Comparison of ENCODE assay signal across 22 cellular contexts in genomic region chr2:61359058-61359457, GRCh38.
A peak's percentile ranks its signal among the peaks of the same experiment; 100 is the strongest.
DNase-seq lines count a peak whose midpoint lies in the region; ATAC-seq, FAIRE-seq and TF ChIP-seq lines count a peak whose summit lies in the region.
"Had no signal": no experiment of that assay in that cellular context is flagged by ENCODE, and none has a peak within 500 bp of the region (broad histone marks: within the 10 kb centered on the region; RNA-seq: fewer than 3 reads in every experiment).

No MANE protein-coding gene starts in this region.

- H3K27me3 ChIP-seq in heart left ventricle: no peaks in the 10 kb centered on the region
- no peaks in the 10 kb centered on the region for H3K27me3 ChIP-seq in right cardiac atrium (ENCODE audit: control insufficient read depth, insufficient read depth)
- no peaks in the 10 kb centered on the region for H3K27me3 ChIP-seq in skeletal muscle tissue (ENCODE audit: control insufficient read depth in 3 of 3, insufficient read depth in 3 of 3, low read length in 3 of 3)
- H3K27me3 ChIP-seq in PC-9 (ENCODE audit: insufficient read depth, low read depth): no peaks in the 10 kb centered on the region
- H3K27me3 ChIP-seq: BE2C had no signal

- peak overlapping the region; percentile 49 for H3K27ac Mint-ChIP-seq in chondrocyte (ENCODE audit: unreplicated experiment)

- H3K4me1 ChIP-seq in heart left ventricle (peaks cover 0 to 42% (median 17%) of the 10 kb centered on the region in 12 donors), right cardiac atrium (ENCODE audit: control insufficient read depth, insufficient read depth, low read length) (peaks cover 2% of the 10 kb centered on the region), skeletal muscle tissue (ENCODE audit: control insufficient read depth in 3 of 3, insufficient read depth in 3 of 3, low read length in 3 of 3) (peaks cover 4 to 10% (median 5%) of the 10 kb centered on the region in 3 donors), PC-9 (replicated peaks; ENCODE audit: insufficient read depth) (no peaks in the 10 kb centered on the region)
- H3K4me1 ChIP-seq: BE2C, HAP-1 had no signal

- H3K79me2 ChIP-seq in PC-9 (ENCODE audit: low read depth): peaks cover 57% of the 10 kb centered on the region

- CTCF ChIA-PET in PC-9 (lab: Charles Lee): no interaction called here

- peak; percentile 17 for FAIRE-seq in islet of Langerhans (lab: Jason Lieb, UNC)
- FAIRE-seq in H54 (lab: Jason Lieb, UNC): no peak
- FAIRE-seq: GM12878, H1 had no signal

- no peaks in the 10 kb centered on the region for H3K9me2 ChIP-seq in PC-9 (ENCODE audit: insufficient read depth)

- H3K27me3 Mint-ChIP-seq in chondrocyte (ENCODE audit: low read depth): no peaks in the 10 kb centered on the region
- no peaks in the 10 kb centered on the region for H3K27me3 Mint-ChIP-seq in activated T-cell treated with anti-CD3 and anti-CD28 coated beads, Interleukin-2, amount 50 U/mL, for 4 hours (ENCODE audit: low read depth)
- H3K27me3 Mint-ChIP-seq: CD4-positive, CD25-positive, alpha-beta regulatory T cell; CD8-positive, alpha-beta memory T cell had no signal

- no TSS peak for BruUV-seq in PC-9 (replicated peaks; lab: Mats Ljungman, UMichigan)

- H3F3A ChIP-seq in PC-9 (ENCODE audit: insufficient read depth, low read depth): peaks cover 15% of the 10 kb centered on the region; the same call in 1 of the 2 replicates

- TF ChIP-seq POLR2A in heart left ventricle (IDR thresholded peaks at IDR 0.05) (no peak), H54 (IDR thresholded peaks at IDR 0.05; ENCODE audit: low read depth, low read length) (no peak)

- H3K36me3 ChIP-seq in heart left ventricle: peaks cover 0 to 26% (median 10%) of the 10 kb centered on the region in 9 donors
- peaks cover 0 to 13% (median 7%) of the 10 kb centered on the region in 3 donors for H3K36me3 ChIP-seq in skeletal muscle tissue (ENCODE audit: control insufficient read depth in 3 of 3, insufficient read depth in 3 of 3, low read length in 3 of 3)
- peaks cover 28% of the 10 kb centered on the region for H3K36me3 ChIP-seq in PC-9 (ENCODE audit: low read depth)
- H3K36me3 ChIP-seq: BE2C had no signal

- peaks cover 19% of the 10 kb centered on the region; the same call in 1 of the 2 replicates for H4K20me1 ChIP-seq in PC-9 (ENCODE audit: insufficient read depth)

- no peak overlapping the region for H2AFZ ChIP-seq in PC-9

- DNase-seq in heart left ventricle (no peak), right cardiac atrium (no peak), chondrocyte (ENCODE audit: low spot score) (no peak), PC-9 (no peak), H54 (ENCODE audit: insufficient read length, low spot score) (no peak)
- DNase-seq in activated T-cell treated with anti-CD3 and anti-CD28 coated beads, Interleukin-2, amount 50 U/mL, for 4 hours: no peak
- DNase-seq: ACHN; BE2C; C1 segment of cervical spinal cord; CD4-positive, CD25-positive, alpha-beta regulatory T cell; CD8-positive, alpha-beta memory T cell; COR-L47; DMS 273 treated with DMSO at 0.1 percent for 48 hours; DMS53; DND-41; EL had no signal

- H3K27ac ChIP-seq in heart left ventricle (peak overlapping the region in 10 of 12 donors; percentile 27 to 73 (median 42)), right cardiac atrium (ENCODE audit: low read length) (no peak overlapping the region), skeletal muscle tissue (ENCODE audit: low read depth, low read length) (peak overlapping the region; percentile 61), PC-9 (no peak overlapping the region)
- H3K27ac ChIP-seq: HL-60 had no signal

- H3K4me1 Mint-ChIP-seq in chondrocyte (ENCODE audit: low read depth): peaks cover 43% of the 10 kb centered on the region
- peaks cover 52% of the 10 kb centered on the region for H3K4me1 Mint-ChIP-seq in activated T-cell treated with anti-CD3 and anti-CD28 coated beads, Interleukin-2, amount 50 U/mL, for 4 hours (ENCODE audit: low read depth)

- POLR2A ChIA-PET in PC-9 (lab: Charles Lee; ENCODE audit: unreplicated experiment): no interaction called here

- no peak overlapping the region for H3K4me3 Mint-ChIP-seq in chondrocyte (ENCODE audit: unreplicated experiment)
- no peak overlapping the region for H3K4me3 Mint-ChIP-seq in activated T-cell treated with anti-CD3 and anti-CD28 coated beads, Interleukin-2, amount 50 U/mL, for 4 hours
- H3K4me3 Mint-ChIP-seq: CD8-positive, alpha-beta memory T cell had no signal

- H3K4me3 ChIP-seq in heart left ventricle: peak overlapping the region in 1 of 12 donors; percentile 2
- no peak overlapping the region for H3K4me3 ChIP-seq in right cardiac atrium (ENCODE audit: low read length)
- H3K4me3 ChIP-seq in skeletal muscle tissue (ENCODE audit: low read length in 3 of 3): peak overlapping the region in 1 of 3 donors; percentile 41
- H3K4me3 ChIP-seq in PC-9: no peak overlapping the region
- H3K4me3 ChIP-seq: GM12878, HAP-1 had no signal

- H3K9me3 Mint-ChIP-seq in chondrocyte (ENCODE audit: low read depth): peaks cover 6% of the 10 kb centered on the region
- peaks cover 6% of the 10 kb centered on the region for H3K9me3 Mint-ChIP-seq in activated T-cell treated with anti-CD3 and anti-CD28 coated beads, Interleukin-2, amount 50 U/mL, for 4 hours

- no peak overlapping the region for H3K4me2 ChIP-seq in PC-9

- intact Hi-C loops in heart left ventricle (cut with DNase I) (loop anchor here in 2 of 10 donors (10.0 kb wide), 1 partner anchor 116 kb away; the partner anchor contains the start of gene USP34 (in 2 of the 2)), right cardiac atrium (cut with DNase I) (no loop called here), PC-9 (cut with micrococcal nuclease; ENCODE audit: unreplicated experiment) (loop anchor here (10.0 kb wide), 1 partner anchor 276 kb away; no protein-coding TSS in a partner anchor)

- ATAC-seq in heart left ventricle: peak in 3 of 4 donors; percentile 47 to 78 (median 67)
- no peak for ATAC-seq in right cardiac atrium
- no peak for ATAC-seq in activated T-cell treated with anti-CD3 and anti-CD28 coated beads, Interleukin-2, amount 50 U/mL, for 4 hours
- ATAC-seq: GM12878 had no signal

- H3K9ac ChIP-seq in skeletal muscle tissue (ENCODE audit: low read depth in 1 of 3, low read length in 3 of 3): peak overlapping the region in 1 of 3 donors; percentile 40

- H3K9me3 ChIP-seq in heart left ventricle: peaks cover 0 to 9% (median 4%) of the 10 kb centered on the region in 12 donors
- H3K9me3 ChIP-seq in right cardiac atrium (ENCODE audit: control insufficient read depth, low read length): no peaks in the 10 kb centered on the region
- H3K9me3 ChIP-seq in skeletal muscle tissue (ENCODE audit: control insufficient read depth in 3 of 3, low read length in 3 of 3): no peaks in the 10 kb centered on the region
- peaks cover 11% of the 10 kb centered on the region for H3K9me3 ChIP-seq in PC-9 (ENCODE audit: insufficient read depth, low read depth)
- H3K9me3 ChIP-seq: BE2C had no signal

- no peak for TF ChIP-seq CTCF in heart left ventricle (IDR thresholded peaks at IDR 0.05)
- TF ChIP-seq CTCF in chondrocyte (IDR thresholded peaks at IDR 0.05): no peak
- no peak for TF ChIP-seq CTCF in PC-9 (conservative IDR thresholded peaks at IDR 0.05)

- peaks cover 11% of the 10 kb centered on the region for H3K36me3 Mint-ChIP-seq in chondrocyte (ENCODE audit: low read depth)
- H3K36me3 Mint-ChIP-seq in activated T-cell treated with anti-CD3 and anti-CD28 coated beads, Interleukin-2, amount 50 U/mL, for 4 hours (ENCODE audit: insufficient read depth): peaks cover 49% of the 10 kb centered on the region

Comparison
In these comparisons a context has a peak if more than half of its experiments do, and no peak if none do; other contexts are left out.
1. ATAC-seq: peak in heart left ventricle (3 of 4); none in right cardiac atrium (0 of 2) and activated T-cell treated with anti-CD3 and anti-CD28 coated beads, Interleukin-2, amount 50 U/mL, for 4 hours (0 of 2).
2. H3K27ac ChIP-seq: peak in heart left ventricle (10 of 12) and skeletal muscle tissue (single experiment); none in right cardiac atrium (single experiment) and PC-9 (single experiment).